In genomic region chr7:127251458-127252379, GRCh38 we compare ENCODE assay signal across 2 cellular contexts.
TF ChIP-seq lines count a peak whose summit lies in the region.

No MANE protein-coding gene starts in this region.

TF ChIP-seq in SK-N-SH, 30 proteins besides CTCF, POLR2A, EP300 and RAD21 (continued from another document):
- TF ChIP-seq, protein P1, sequence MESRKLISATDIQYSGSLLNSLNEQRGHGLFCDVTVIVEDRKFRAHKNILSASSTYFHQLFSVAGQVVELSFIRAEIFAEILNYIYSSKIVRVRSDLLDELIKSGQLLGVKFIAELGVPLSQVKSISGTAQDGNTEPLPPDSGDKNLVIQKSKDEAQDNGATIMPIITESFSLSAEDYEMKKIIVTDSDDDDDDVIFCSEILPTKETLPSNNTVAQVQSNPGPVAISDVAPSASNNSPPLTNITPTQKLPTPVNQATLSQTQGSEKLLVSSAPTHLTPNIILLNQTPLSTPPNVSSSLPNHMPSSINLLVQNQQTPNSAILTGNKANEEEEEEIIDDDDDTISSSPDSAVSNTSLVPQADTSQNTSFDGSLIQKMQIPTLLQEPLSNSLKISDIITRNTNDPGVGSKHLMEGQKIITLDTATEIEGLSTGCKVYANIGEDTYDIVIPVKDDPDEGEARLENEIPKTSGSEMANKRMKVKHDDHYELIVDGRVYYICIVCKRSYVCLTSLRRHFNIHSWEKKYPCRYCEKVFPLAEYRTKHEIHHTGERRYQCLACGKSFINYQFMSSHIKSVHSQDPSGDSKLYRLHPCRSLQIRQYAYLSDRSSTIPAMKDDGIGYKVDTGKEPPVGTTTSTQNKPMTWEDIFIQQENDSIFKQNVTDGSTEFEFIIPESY (IDR thresholded peaks at IDR 0.05; ENCODE audit: borderline replicate concordance, low read depth): no peak
- no peak for TF ChIP-seq MAX (IDR thresholded peaks at IDR 0.05; ENCODE audit: low read depth)
- TF ChIP-seq RFX5 (IDR thresholded peaks at IDR 0.05; ENCODE audit: low read length): no peak
- no peak for TF ChIP-seq USF1 (IDR thresholded peaks at IDR 0.05; ENCODE audit: borderline replicate concordance, low read depth)
- no peak for TF ChIP-seq ELF1 (IDR thresholded peaks at IDR 0.05)

TF ChIP-seq in SK-N-SH treated with all-trans-retinoic acid at 6 μM for 48 hours, 23 proteins besides CTCF, POLR2A, EP300 and RAD21 (continued from another document):
- TF ChIP-seq, protein P2, sequence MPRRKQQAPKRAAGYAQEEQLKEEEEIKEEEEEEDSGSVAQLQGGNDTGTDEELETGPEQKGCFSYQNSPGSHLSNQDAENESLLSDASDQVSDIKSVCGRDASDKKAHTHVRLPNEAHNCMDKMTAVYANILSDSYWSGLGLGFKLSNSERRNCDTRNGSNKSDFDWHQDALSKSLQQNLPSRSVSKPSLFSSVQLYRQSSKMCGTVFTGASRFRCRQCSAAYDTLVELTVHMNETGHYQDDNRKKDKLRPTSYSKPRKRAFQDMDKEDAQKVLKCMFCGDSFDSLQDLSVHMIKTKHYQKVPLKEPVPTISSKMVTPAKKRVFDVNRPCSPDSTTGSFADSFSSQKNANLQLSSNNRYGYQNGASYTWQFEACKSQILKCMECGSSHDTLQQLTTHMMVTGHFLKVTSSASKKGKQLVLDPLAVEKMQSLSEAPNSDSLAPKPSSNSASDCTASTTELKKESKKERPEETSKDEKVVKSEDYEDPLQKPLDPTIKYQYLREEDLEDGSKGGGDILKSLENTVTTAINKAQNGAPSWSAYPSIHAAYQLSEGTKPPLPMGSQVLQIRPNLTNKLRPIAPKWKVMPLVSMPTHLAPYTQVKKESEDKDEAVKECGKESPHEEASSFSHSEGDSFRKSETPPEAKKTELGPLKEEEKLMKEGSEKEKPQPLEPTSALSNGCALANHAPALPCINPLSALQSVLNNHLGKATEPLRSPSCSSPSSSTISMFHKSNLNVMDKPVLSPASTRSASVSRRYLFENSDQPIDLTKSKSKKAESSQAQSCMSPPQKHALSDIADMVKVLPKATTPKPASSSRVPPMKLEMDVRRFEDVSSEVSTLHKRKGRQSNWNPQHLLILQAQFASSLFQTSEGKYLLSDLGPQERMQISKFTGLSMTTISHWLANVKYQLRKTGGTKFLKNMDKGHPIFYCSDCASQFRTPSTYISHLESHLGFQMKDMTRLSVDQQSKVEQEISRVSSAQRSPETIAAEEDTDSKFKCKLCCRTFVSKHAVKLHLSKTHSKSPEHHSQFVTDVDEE (CRISPR knock-in tag; IDR thresholded peaks at IDR 0.05): no peak
- TF ChIP-seq ZNF8 (CRISPR knock-in tag; IDR thresholded peaks at IDR 0.05) (no peak), ESRRG (CRISPR knock-in tag; IDR thresholded peaks at IDR 0.05) (no peak), OSR1 (CRISPR knock-in tag; IDR thresholded peaks at IDR 0.05) (no peak), PPARA (CRISPR knock-in tag; IDR thresholded peaks at IDR 0.05; ENCODE audit: borderline replicate concordance) (no peak), TOX (CRISPR knock-in tag; IDR thresholded peaks at IDR 0.05; ENCODE audit: borderline replicate concordance) (no peak), ARNTL (CRISPR knock-in tag; IDR thresholded peaks at IDR 0.05; ENCODE audit: borderline replicate concordance, low read depth) (no peak), ZNF565 (CRISPR knock-in tag; conservative IDR thresholded peaks at IDR 0.05; ENCODE audit: low read depth) (no peak)
- TF ChIP-seq, protein P3, sequence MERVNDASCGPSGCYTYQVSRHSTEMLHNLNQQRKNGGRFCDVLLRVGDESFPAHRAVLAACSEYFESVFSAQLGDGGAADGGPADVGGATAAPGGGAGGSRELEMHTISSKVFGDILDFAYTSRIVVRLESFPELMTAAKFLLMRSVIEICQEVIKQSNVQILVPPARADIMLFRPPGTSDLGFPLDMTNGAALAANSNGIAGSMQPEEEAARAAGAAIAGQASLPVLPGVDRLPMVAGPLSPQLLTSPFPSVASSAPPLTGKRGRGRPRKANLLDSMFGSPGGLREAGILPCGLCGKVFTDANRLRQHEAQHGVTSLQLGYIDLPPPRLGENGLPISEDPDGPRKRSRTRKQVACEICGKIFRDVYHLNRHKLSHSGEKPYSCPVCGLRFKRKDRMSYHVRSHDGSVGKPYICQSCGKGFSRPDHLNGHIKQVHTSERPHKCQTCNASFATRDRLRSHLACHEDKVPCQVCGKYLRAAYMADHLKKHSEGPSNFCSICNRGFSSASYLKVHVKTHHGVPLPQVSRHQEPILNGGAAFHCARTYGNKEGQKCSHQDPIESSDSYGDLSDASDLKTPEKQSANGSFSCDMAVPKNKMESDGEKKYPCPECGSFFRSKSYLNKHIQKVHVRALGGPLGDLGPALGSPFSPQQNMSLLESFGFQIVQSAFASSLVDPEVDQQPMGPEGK (CRISPR knock-in tag; IDR thresholded peaks at IDR 0.05; ENCODE audit: borderline replicate concordance): no peak
